ENCODE assay signal across 1 cellular context in the genomic region with DNA sequence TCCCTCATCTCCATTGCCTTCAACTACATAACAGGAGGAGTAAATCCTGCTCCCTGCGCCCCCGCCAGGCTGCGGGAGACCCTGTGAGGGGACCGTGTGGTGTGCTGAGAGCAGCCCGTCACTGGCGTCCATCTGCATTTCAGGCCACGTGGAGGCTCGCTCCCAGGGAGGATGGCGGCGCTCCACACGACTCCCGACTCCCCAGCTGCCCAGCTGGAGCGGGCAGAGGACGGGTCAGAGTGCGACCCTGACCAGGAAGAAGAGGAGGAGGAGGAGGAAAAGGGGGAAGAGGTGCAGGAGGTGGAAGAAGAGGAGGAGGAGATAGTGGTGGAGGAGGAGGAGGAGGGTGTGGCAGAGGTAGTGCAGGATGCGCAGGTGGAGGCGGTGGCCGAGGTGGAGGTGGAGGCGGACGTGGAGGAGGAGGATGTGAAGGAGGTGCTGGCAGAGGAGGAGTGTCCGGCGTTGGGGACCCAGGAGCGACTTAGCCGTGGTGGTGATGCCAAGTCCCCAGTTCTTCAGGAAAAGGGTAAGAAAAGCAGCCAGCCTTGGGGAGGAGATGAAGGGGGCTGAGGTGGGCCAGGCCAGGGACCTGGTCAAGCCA.
TF ChIP-seq lines count a peak whose summit lies in the region.

No MANE protein-coding gene starts in this region.

TF ChIP-seq in HepG2, 621 proteins besides CTCF, POLR2A, EP300 and RAD21:
- TF ChIP-seq ZNF75D (CRISPR knock-in tag; IDR thresholded peaks at IDR 0.05; ENCODE audit: borderline replicate concordance), result no peak
- TF ChIP-seq, protein P1, sequence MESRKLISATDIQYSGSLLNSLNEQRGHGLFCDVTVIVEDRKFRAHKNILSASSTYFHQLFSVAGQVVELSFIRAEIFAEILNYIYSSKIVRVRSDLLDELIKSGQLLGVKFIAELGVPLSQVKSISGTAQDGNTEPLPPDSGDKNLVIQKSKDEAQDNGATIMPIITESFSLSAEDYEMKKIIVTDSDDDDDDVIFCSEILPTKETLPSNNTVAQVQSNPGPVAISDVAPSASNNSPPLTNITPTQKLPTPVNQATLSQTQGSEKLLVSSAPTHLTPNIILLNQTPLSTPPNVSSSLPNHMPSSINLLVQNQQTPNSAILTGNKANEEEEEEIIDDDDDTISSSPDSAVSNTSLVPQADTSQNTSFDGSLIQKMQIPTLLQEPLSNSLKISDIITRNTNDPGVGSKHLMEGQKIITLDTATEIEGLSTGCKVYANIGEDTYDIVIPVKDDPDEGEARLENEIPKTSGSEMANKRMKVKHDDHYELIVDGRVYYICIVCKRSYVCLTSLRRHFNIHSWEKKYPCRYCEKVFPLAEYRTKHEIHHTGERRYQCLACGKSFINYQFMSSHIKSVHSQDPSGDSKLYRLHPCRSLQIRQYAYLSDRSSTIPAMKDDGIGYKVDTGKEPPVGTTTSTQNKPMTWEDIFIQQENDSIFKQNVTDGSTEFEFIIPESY (CRISPR knock-in tag; IDR thresholded peaks at IDR 0.05), result peak; percentile 37; the same call in 1 of the 2 replicates
